In genomic region chr17:77373298-77374169, GRCh38 we compare ENCODE assay signal across 8 cellular contexts.
A peak's percentile ranks its signal among the peaks of the same experiment; 100 is the strongest.
DNase-seq lines count a peak whose midpoint lies in the region; TF ChIP-seq lines count a peak whose summit lies in the region.

No MANE protein-coding gene starts in this region.

- no peaks in the 10 kb centered on the region for H3K36me3 ChIP-seq in thymus (ENCODE audit: control insufficient read depth, insufficient read depth)

- intact Hi-C loops in lower leg skin (cut with DNase I; ENCODE audit: low total_unique reads) = no loop called here

- peak; percentile 12 for DNase-seq in stimulated activated CD4-positive, alpha-beta T cell treated with anti-CD3 and anti-CD28 coated beads, Interleukin-4, amount 100 ng/mL, for 24 hours
- DNase-seq in stimulated activated CD4-positive, alpha-beta T cell treated with anti-CD3 and anti-CD28 coated beads, Interleukin-1b, Interleukin-23, amount 100 ng/mL, for 48 hours = no peak
- DNase-seq in central memory CD4-positive, alpha-beta T cell = peak; percentile 49
- peak in 1 of 2 donors; percentile 93 for DNase-seq in lower leg skin (ENCODE audit: low spot score in 2 of 2)
- DNase-seq in Ammon's horn (ENCODE audit: low spot score) = no peak
- no peak for DNase-seq in mesenteric fat pad (ENCODE audit: low spot score)

- 19 to 51% methylated on average over 24 to 56 of the region's 90 CpGs for WGBS in lower leg skin, 2 donors
- under 1% methylated on average over 90 of the region's 90 CpGs for WGBS in thymus

- H3K27ac ChIP-seq in thymus (ENCODE audit: low read depth) = peak overlapping the region; percentile 88

- no peaks in the 10 kb centered on the region for H3K27me3 ChIP-seq in thymus (ENCODE audit: control insufficient read depth, insufficient read depth)

- TF ChIP-seq POLR2A in lower leg skin (IDR thresholded peaks at IDR 0.05) = no peak

- H3K4me3 ChIP-seq in lower leg skin (ENCODE audit: low read depth, poor library complexity, severe bottlenecking) (peak overlapping the region; percentile 60), thymus (ENCODE audit: low read length) (peak overlapping the region; percentile 66)

- H3K4me1 ChIP-seq in thymus (ENCODE audit: control insufficient read depth, insufficient read depth, low read length) = peaks cover 50% of the 10 kb centered on the region

- no peaks in the 10 kb centered on the region for H3K9me3 ChIP-seq in thymus (ENCODE audit: control insufficient read depth)

- no peak for TF ChIP-seq CTCF in lower leg skin (IDR thresholded peaks at IDR 0.05)

TF ChIP-seq in PFSK-1, 5 proteins besides CTCF, POLR2A, EP300 and RAD21:
- TF ChIP-seq REST (IDR thresholded peaks at IDR 0.05; ENCODE audit: insufficient read depth in 1 of 2, low read depth in 2 of 2, low read length in 2 of 2) (peak in 1 of 2 experiments; percentile 5; a peak in 1 of 4 replicates), TAF1 (IDR thresholded peaks at IDR 0.05; ENCODE audit: borderline replicate concordance, insufficient read depth, low read length) (no peak), SIN3A (IDR thresholded peaks at IDR 0.05; ENCODE audit: borderline replicate concordance, insufficient read depth, low read length) (peak; percentile 48; the same call in 1 of the 2 replicates), FOXP2 (optimal IDR thresholded peaks at IDR 0.05; ENCODE audit: borderline replicate concordance, extremely low read depth, extremely low read length, insufficient read depth) (no peak), POLR2AphosphoS5 (IDR thresholded peaks at IDR 0.05; ENCODE audit: low read depth, low read length) (no peak)

Comparison
In these comparisons a context has a peak if more than half of its experiments do, and no peak if none do; other contexts are left out.
1. DNase-seq: peak in stimulated activated CD4-positive, alpha-beta T cell treated with anti-CD3 and anti-CD28 coated beads, Interleukin-4, amount 100 ng/mL, for 24 hours (single experiment) and central memory CD4-positive, alpha-beta T cell (single experiment); none in stimulated activated CD4-positive, alpha-beta T cell treated with anti-CD3 and anti-CD28 coated beads, Interleukin-1b, Interleukin-23, amount 100 ng/mL, for 48 hours (single experiment), Ammon's horn (single experiment) and mesenteric fat pad (single experiment).